In the genomic region with DNA sequence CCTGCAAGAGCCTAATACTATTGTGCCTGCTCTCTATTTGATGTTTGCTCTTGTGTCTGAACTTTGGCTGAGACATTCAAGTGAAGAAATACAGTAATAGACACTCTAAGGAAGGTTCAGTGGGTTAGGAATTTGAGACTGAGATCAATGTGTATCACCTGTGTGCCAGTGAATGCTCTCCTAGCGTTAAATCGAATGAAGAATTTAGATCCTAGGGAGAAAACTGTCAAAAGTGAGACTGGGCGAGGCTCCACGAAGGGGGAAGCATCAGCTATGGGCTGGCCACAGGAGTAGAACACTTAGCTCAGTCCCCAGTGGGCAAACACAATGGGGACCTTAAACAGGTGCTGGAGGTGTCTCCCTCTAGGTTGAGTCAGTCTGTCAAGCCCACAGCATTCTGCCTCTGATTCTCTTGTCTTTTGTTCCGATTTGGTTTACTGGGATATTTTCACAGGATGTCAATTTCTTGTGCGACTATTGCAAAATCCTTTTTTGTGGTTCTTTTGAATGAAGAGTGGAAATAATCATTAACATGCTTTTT, we compare ENCODE assay signal across 16 cellular contexts. TPM values are rescaled to one million over a fixed set of nuclear protein-coding genes. Genes with fewer than 3 reads are reported as not detected.
DNase-seq lines count a peak whose midpoint lies in the region; ATAC-seq, FAIRE-seq and TF ChIP-seq lines count a peak whose summit lies in the region.
"Had no signal": no experiment of that assay in that cellular context is flagged by ENCODE, and none has a peak within 500 bp of the region (broad histone marks: within the 10 kb centered on the region; RNA-seq: fewer than 3 reads in every experiment).

No MANE protein-coding gene starts in this region.

- no peak for TF ChIP-seq RAD21 in H1 (IDR thresholded peaks at IDR 0.05 in 1 of 2, conservative IDR thresholded peaks at IDR 0.05 in 1 of 2; ENCODE audit: low read depth in 2 of 2, low read length in 2 of 2)
- TF ChIP-seq RAD21 in neural cell (conservative IDR thresholded peaks at IDR 0.05), result no peak

- H3K9ac ChIP-seq in H1 (replicated peaks in 1 of 4; ENCODE audit: extremely low read depth in 1 of 4, low read depth in 3 of 4, low read length in 3 of 4), result no peak overlapping the region
- peak overlapping the region; percentile 80 for H3K9ac ChIP-seq in neural cell (ENCODE audit: low read length)

- H3K4ac ChIP-seq in H1 (replicated peaks; ENCODE audit: insufficient read length, low read depth, low read length), result no peak overlapping the region

- no peak overlapping the region for H4K5ac ChIP-seq in H1 (ENCODE audit: insufficient read length, low read depth, low read length)

- H2BK5ac ChIP-seq in H1 (ENCODE audit: low read depth, low read length), result no peak overlapping the region

- no peaks in the 10 kb centered on the region for H4K20me1 ChIP-seq in H1 (replicated peaks in 1 of 2; ENCODE audit: control insufficient read depth in 1 of 2, insufficient read depth in 2 of 2, low read length in 2 of 2)
- no peaks in the 10 kb centered on the region for H4K20me1 ChIP-seq in neural cell (ENCODE audit: insufficient read depth)

- H4K91ac ChIP-seq in H1 (replicated peaks; ENCODE audit: insufficient read length, low read length), result no peak overlapping the region

- DNase-seq in H7 (no peak), NCI-H69 (lab: John Stamatoyannopoulos, UW) (peak; percentile 86), H1 (ENCODE audit: low read depth in 1 of 2, low spot score in 2 of 2) (no peak), NCI-H2227 (lab: John Stamatoyannopoulos, UW; ENCODE audit: unreplicated experiment) (no peak), DMS53 (lab: John Stamatoyannopoulos, UW) (no peak)
- DNase-seq in activated CD4-positive, alpha-beta T cell treated with anti-CD3 and anti-CD28 coated beads, Interleukin-2, amount 50 U/mL, for 1 hour, result no peak
- DNase-seq: activated CD4-positive, alpha-beta memory T cell treated with anti-CD3 and anti-CD28 coated beads for 36 hours; activated effector memory CD4-positive, alpha-beta T cell treated with Interleukin-2 at 50 U/mL for 16 hours; effector CD4-positive, alpha-beta T cell; HCEC 1CT; naive thymus-derived CD8-positive, alpha-beta T cell; Peyer's patch; T-helper 2 cell had no signal

- TF ChIP-seq POLR2A in H1 (IDR thresholded peaks at IDR 0.05; ENCODE audit: control extremely low read depth in 1 of 2, low read depth in 2 of 2, low read length in 2 of 2), result no peak

- H3K36me3 ChIP-seq in H7 (replicated peaks; ENCODE audit: control insufficient read depth, insufficient read depth, low read length), result no peaks in the 10 kb centered on the region
- no peaks in the 10 kb centered on the region for H3K36me3 ChIP-seq in H1 (ENCODE audit: control insufficient read depth in 2 of 4, insufficient read depth in 4 of 4, low read length in 3 of 4)
- no peaks in the 10 kb centered on the region for H3K36me3 ChIP-seq in neural cell (ENCODE audit: insufficient read depth, low read length)
- H3K36me3 ChIP-seq: Peyer's patch had no signal

- H2BK12ac ChIP-seq in H1 (ENCODE audit: low read depth, low read length), result no peak overlapping the region

- no peak overlapping the region for H3K23ac ChIP-seq in H1 (ENCODE audit: insufficient read length)

- ATAC-seq in HG02678 (IDR thresholded peaks at IDR 0.05; ENCODE audit: unreplicated experiment), result no peak
- ATAC-seq: naive thymus-derived CD8-positive, alpha-beta T cell had no signal

- 64% methylated on average over 6 of the region's 6 CpGs; no CpG with 5 or more reads in 1 of the 2 experiments for WGBS in H1 (ENCODE audit: extremely low coverage in 1 of 2, insufficient coverage in 1 of 2, insufficient read length in 1 of 2, insufficient replicate concordance in 2 of 2, low coverage in 1 of 2, low lambda C conversion rate in 2 of 2, missing lambda C conversion rate in 1 of 2), 2 experiments

- FAIRE-seq in H1 (lab: Jason Lieb, UNC), result no peak
- FAIRE-seq: frontal cortex had no signal

- peaks cover 0 to 9% (median 5%) of the 10 kb centered on the region in 4 experiments; a peak in 5 of 7 replicates for H3K4me1 ChIP-seq in H1 (replicated peaks in 1 of 4; ENCODE audit: control insufficient read depth in 3 of 4, insufficient read depth in 4 of 4, low read length in 3 of 4)

- H3F3A ChIP-seq in neural cell (ENCODE audit: insufficient read depth, low read length, poor library complexity, severe bottlenecking), result no peaks in the 10 kb centered on the region

- H3K56ac ChIP-seq in H1 (replicated peaks; ENCODE audit: insufficient read length, low read depth, low read length), result no peak overlapping the region

- H2AFZ ChIP-seq in H1 (ENCODE audit: low read length) (no peak overlapping the region), neural cell (ENCODE audit: low read depth, low read length) (no peak overlapping the region)

- no peak overlapping the region for H2BK20ac ChIP-seq in H1 (ENCODE audit: low read length)

- H3K23me2 ChIP-seq in H1 (ENCODE audit: low read depth, low read length), result peaks cover 15% of the 10 kb centered on the region

- H3K27ac ChIP-seq in H1 (ENCODE audit: low read depth, low read length) (no peak overlapping the region), neural cell (ENCODE audit: low read length) (peak overlapping the region; percentile 74)
- H3K27ac ChIP-seq: Peyer's patch had no signal

- H4K8ac ChIP-seq in H1 (ENCODE audit: extremely low read depth, insufficient read depth, low read length), result no peak overlapping the region

- no peaks in the 10 kb centered on the region for H3K9me2 ChIP-seq in neural cell (ENCODE audit: insufficient read depth, low read length)

- H3K9me3 ChIP-seq in H1 (ENCODE audit: insufficient read depth in 2 of 2, low read depth in 1 of 2, low read length in 1 of 2) (no peaks in the 10 kb centered on the region), neural cell (ENCODE audit: low read length) (no peaks in the 10 kb centered on the region)
- H3K9me3 ChIP-seq: Peyer's patch had no signal

- H2BK15ac ChIP-seq in H1 (ENCODE audit: low read length), result no peak overlapping the region

- POLR2A ChIA-PET in H1 (lab: Charles Lee; ENCODE audit: partially characterized antibody), result no interaction called here

- TF ChIP-seq EP300 in H1 (IDR thresholded peaks at IDR 0.05; ENCODE audit: borderline replicate concordance in 1 of 2, low read depth in 2 of 2, low read length in 2 of 2) (no peak), neural cell (conservative IDR thresholded peaks at IDR 0.05; ENCODE audit: poor library complexity, severe bottlenecking) (no peak)

- H3K14ac ChIP-seq in H1 (ENCODE audit: insufficient read length), result no peak overlapping the region

- H3K18ac ChIP-seq in H1 (ENCODE audit: extremely low read depth, low read length), result no peak overlapping the region

- CTCF ChIA-PET in H1 (lab: Charles Lee; ENCODE audit: partially characterized antibody), result interaction anchor here (0.7 to 3.3 kb wide), 6 partner anchors 14 to 362 kb away, joined by 3 to 13 read pairs (median 4); no protein-coding TSS in a partner anchor

- H3K4me3 ChIP-seq in H7 (ENCODE audit: insufficient read depth, low read depth, low read length), result peak overlapping the region; percentile 8; the same call in 1 of the 2 replicates
- H3K4me3 ChIP-seq in H1 (ENCODE audit: extremely low read depth in 1 of 4, insufficient read depth in 2 of 4, low read depth in 3 of 4, low read length in 4 of 4), result peak overlapping the region; percentile 15 to 89 (median 50); a peak in 5 of 8 replicates
- peak overlapping the region; percentile 77 for H3K4me3 ChIP-seq in neural cell (ENCODE audit: low read length)

- no peak overlapping the region for H2AK5ac ChIP-seq in H1 (ENCODE audit: low read depth, low read length)

- H3K27me3 ChIP-seq in H7 (ENCODE audit: control insufficient read depth, insufficient read depth, low read length) (peaks cover 15% of the 10 kb centered on the region), H1 (replicated peaks in 1 of 4; ENCODE audit: control insufficient read depth in 3 of 4, extremely low read depth in 1 of 4, insufficient read depth in 3 of 4, low read length in 3 of 4) (peaks cover 0 to 6% (median 5%) of the 10 kb centered on the region in 4 experiments; a peak in 5 of 7 replicates), neural cell (ENCODE audit: insufficient read depth, low read depth, low read length) (no peaks in the 10 kb centered on the region)
- H3K27me3 ChIP-seq: Peyer's patch had no signal

- no peak overlapping the region for H2BK120ac ChIP-seq in H1 (replicated peaks; ENCODE audit: low read depth, low read length)

- no peak for TF ChIP-seq CTCF in H1 (IDR thresholded peaks at IDR 0.05; ENCODE audit: control extremely low read depth in 1 of 3, insufficient read depth in 1 of 3, low read depth in 1 of 3, low read length in 3 of 3)
- TF ChIP-seq CTCF in neural cell (IDR thresholded peaks at IDR 0.05; ENCODE audit: poor library complexity, severe bottlenecking), result no peak

- H3K4me2 ChIP-seq in H1 (ENCODE audit: insufficient read depth in 1 of 2, low read depth in 2 of 2, low read length in 2 of 2) (peak overlapping the region; percentile 82 to 93), neural cell (ENCODE audit: low read length) (peak overlapping the region; percentile 83)

- H3K79me1 ChIP-seq in H1 (ENCODE audit: low read depth, low read length), result no peaks in the 10 kb centered on the region

- H3K79me2 ChIP-seq in H1 (ENCODE audit: control insufficient read depth in 1 of 2, insufficient read depth in 2 of 2, low read length in 2 of 2) (no peaks in the 10 kb centered on the region), neural cell (replicated peaks; ENCODE audit: insufficient read depth, low read length) (peaks cover 59% of the 10 kb centered on the region)

TF ChIP-seq in H1, 55 proteins besides CTCF, POLR2A, EP300 and RAD21 (continues in another document):
- no peak for TF ChIP-seq POLR2AphosphoS5 (IDR thresholded peaks at IDR 0.05; ENCODE audit: low read depth, low read length)
- TF ChIP-seq NRF1 (IDR thresholded peaks at IDR 0.05; ENCODE audit: low read depth, low read length), result no peak
- no peak for TF ChIP-seq ZNF274 (IDR thresholded peaks at IDR 0.05; ENCODE audit: borderline replicate concordance, extremely low read depth, low read length)

TF ChIP-seq in neural cell, 6 proteins besides CTCF, POLR2A, EP300 and RAD21:
- TF ChIP-seq SMC3 (conservative IDR thresholded peaks at IDR 0.05; ENCODE audit: poor library complexity) (peak; percentile 37), TAF1 (IDR thresholded peaks at IDR 0.05; ENCODE audit: low read depth) (no peak), MXI1 (conservative IDR thresholded peaks at IDR 0.05; ENCODE audit: poor library complexity, severe bottlenecking) (no peak)

RNA-seq across cellular contexts. Expression of gene ROBO2, which starts 1.3 kb away (rescaled TPM):
- 4.4 and 8.3 TPM in 2 replicates for total RNA-seq in H7 (2014; rRNA removed; shearing (Covaris generic))
- total RNA-seq in H1 (2021; fragmentation: NEBNext Ultra II Directional; extraction: Animal tissue kit (Norgen Biotek cat#: 25700)), result 2.0 and 2.9 TPM in 2 replicates
- 1.1 and 1.5 TPM in 2 replicates for polyA plus RNA-seq in H1 (2011; rRNA removed)
- 1.8 TPM for polyA plus RNA-seq in H1 (2011; cell fraction: cytosol; rRNA removed)
- polyA plus RNA-seq in H1 (2011; cell fraction: nucleus; rRNA removed), result 4.2 TPM
- 3.3 to 4.6 TPM (median 3.8 TPM) in 4 replicates for polyA plus RNA-seq in H1 (2012, experiment 1 of 2)
- polyA plus RNA-seq in H1 (2012, experiment 2 of 2), result 0.13 TPM
- 7.5 TPM for polyA plus RNA-seq in H1 (2013, experiment 1 of 2)
- 6.3 TPM for polyA plus RNA-seq in H1 (2013, experiment 2 of 2)
- 4.8 and 14.9 TPM in 2 replicates for polyA minus RNA-seq in H1 (2011; rRNA and poly(A)+ RNA removed)
- 3.1 TPM for polyA minus RNA-seq in H1 (2011; cell fraction: cytosol; rRNA and poly(A)+ RNA removed)
- 14.1 TPM for polyA minus RNA-seq in H1 (2011; cell fraction: nucleus; rRNA and poly(A)+ RNA removed)
- polyA plus RNA-seq in neural cell, result 55.5 and 55.8 TPM in 2 replicates
- 214 and 219 TPM in 2 replicates for polyA minus RNA-seq in neural cell
- total RNA-seq: activated CD4-positive, alpha-beta memory T cell treated with anti-CD3 and anti-CD28 coated beads for 36 hours; naive thymus-derived CD8-positive, alpha-beta T cell had no signal
- polyA plus RNA-seq: naive thymus-derived CD8-positive, alpha-beta T cell had no signal

Comparison
In these comparisons a context has a peak if more than half of its experiments do, and no peak if none do; other contexts are left out.
1. H3K4me3 ChIP-seq: peak in every context shown above with its lines; median percentile 77 in neural cell; 50 in H1; 8 in H7.